In the genomic region with DNA sequence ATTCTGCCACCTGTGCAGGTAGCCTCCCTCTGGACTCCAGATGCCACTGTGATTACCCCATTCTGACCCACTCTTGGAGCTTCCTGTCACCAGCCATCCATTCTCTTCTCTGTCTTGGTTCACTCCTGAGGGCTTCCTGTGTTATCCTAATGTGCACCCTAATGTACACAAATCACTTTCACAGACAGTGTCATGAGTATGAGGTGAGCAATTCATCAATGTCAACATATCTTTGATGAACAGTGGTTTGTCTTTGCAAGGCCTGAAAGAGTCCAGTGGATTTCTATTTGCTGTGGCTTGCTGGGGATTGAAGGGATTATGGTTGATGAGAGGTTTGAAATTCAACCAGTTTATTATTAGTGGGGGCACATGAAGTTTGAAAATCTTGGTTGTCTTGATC, we compare ENCODE assay signal across 21 cellular contexts.
"Had no signal": no experiment of that assay in that cellular context is flagged by ENCODE, and none has a peak within 500 bp of the region (broad histone marks: within the 10 kb centered on the region; RNA-seq: fewer than 3 reads in every experiment).

No MANE protein-coding gene starts in this region.

- H3K36me3 ChIP-seq: MG63, SJSA1 had no signal

- H3K27me3 ChIP-seq: MG63, SJSA1 had no signal

- H3K9me3 ChIP-seq: MG63, SJSA1 had no signal

- H3K4me3 ChIP-seq: MG63, SJSA1, SK-N-MC had no signal

- DNase-seq: Karpas-422, KG1, MG63, NCI-H1092, NCI-H1105 treated with DMSO at 0.1 percent for 48 hours, NCI-H1436 treated with DMSO at 0.1 percent for 48 hours, NCI-H187, NCI-H2029, NCI-H2081 treated with DMSO at 0.1 percent for 48 hours, NCI-H2171, NCI-H226, NCI-H446, NCI-H510A, NCI-H524 treated with DMSO at 0.1 percent for 48 hours, NCI-H774, Right ventricle myocardium superior, RPMI8226, SIG-M5, T-helper 2 cell had no signal

- H3K4me1 ChIP-seq: SJSA1 had no signal
